3 cellular contexts compared by ENCODE assay signal in the genomic region with DNA sequence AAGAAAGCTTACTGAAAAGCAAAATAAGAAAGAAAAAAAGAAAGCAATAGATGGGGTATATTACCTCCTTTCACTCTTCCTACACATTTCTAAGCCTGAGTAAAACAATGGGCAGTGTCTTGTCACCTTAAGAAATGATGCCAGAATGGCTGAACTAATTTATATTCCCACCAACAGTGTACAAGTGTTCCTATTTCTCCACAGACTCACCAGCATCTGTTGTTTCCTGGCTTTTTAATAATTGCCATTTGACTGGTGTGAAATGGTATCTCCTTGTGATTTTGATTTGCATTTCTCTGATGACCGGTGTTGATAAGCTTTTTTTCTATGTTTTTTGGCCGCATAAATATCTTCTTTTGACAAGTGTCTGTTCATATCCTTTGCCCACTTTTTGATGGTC.
"Had no signal": no experiment of that assay in that cellular context is flagged by ENCODE, and none has a peak within 500 bp of the region (broad histone marks: within the 10 kb centered on the region; RNA-seq: fewer than 3 reads in every experiment).

No MANE protein-coding gene starts in this region.

- ATAC-seq: GM12878 had no signal

- H3K4me3 ChIP-seq: GM12878 had no signal

- DNase-seq: GDM1, GF-D8 had no signal
